9 cellular contexts compared by ENCODE assay signal in genomic region chr14:85530626-85531025, GRCh38.
DNase-seq lines count a peak whose midpoint lies in the region; TF ChIP-seq lines count a peak whose summit lies in the region.
"Had no signal": no experiment of that assay in that cellular context is flagged by ENCODE, and none has a peak within 500 bp of the region (broad histone marks: within the 10 kb centered on the region; RNA-seq: fewer than 3 reads in every experiment).

No MANE protein-coding gene starts in this region.

- H3K4me1 ChIP-seq in HEK293 (ENCODE audit: control insufficient read depth, insufficient read depth, low read length): peaks cover 13% of the 10 kb centered on the region
- H3K4me1 ChIP-seq in iPS-20b (ENCODE audit: insufficient read depth, low read length): peaks cover 20% of the 10 kb centered on the region; the same call in 1 of the 2 replicates

- H3K4me3 ChIP-seq in HEK293 (ENCODE audit: low read depth, low read length): peak overlapping the region; percentile 94
- peak overlapping the region; percentile 77 for H3K4me3 ChIP-seq in brain microvascular endothelial cell (ENCODE audit: low read depth, low read length)
- H3K4me3 ChIP-seq in iPS-20b (ENCODE audit: low read length): peak overlapping the region; percentile 86
- peak overlapping the region; percentile 89 for H3K4me3 ChIP-seq in skeletal muscle cell (ENCODE audit: low read depth, low read length)

- no peaks in the 10 kb centered on the region for H3K36me3 ChIP-seq in HEK293 (ENCODE audit: control insufficient read depth in 2 of 2, insufficient read depth in 1 of 2, low read length in 2 of 2)
- H3K36me3 ChIP-seq in brain microvascular endothelial cell (replicated peaks): no peaks in the 10 kb centered on the region
- no peaks in the 10 kb centered on the region for H3K36me3 ChIP-seq in iPS-20b (ENCODE audit: insufficient read depth, low read depth, low read length)

- H3K27me3 ChIP-seq in brain microvascular endothelial cell (replicated peaks): no peaks in the 10 kb centered on the region
- H3K27me3 ChIP-seq in iPS-20b (ENCODE audit: insufficient read depth, low read length): peaks cover 74% of the 10 kb centered on the region

- no peak overlapping the region; the same call in 1 of the 2 replicates for H3K9ac ChIP-seq in iPS-20b (ENCODE audit: low read depth, low read length)

- H3K27ac ChIP-seq in HEK293 (ENCODE audit: extremely low read depth, low read depth, low read length) (peak overlapping the region; percentile 95; the same call in 1 of the 2 replicates), brain microvascular endothelial cell (peak overlapping the region; percentile 54), iPS-20b (ENCODE audit: low read length) (no peak overlapping the region)

- H3K9me3 ChIP-seq in HEK293 (ENCODE audit: control insufficient read depth, insufficient read depth, low read depth, low read length) (no peaks in the 10 kb centered on the region), iPS-20b (ENCODE audit: insufficient read depth, low read depth, low read length) (no peaks in the 10 kb centered on the region)

- TF ChIP-seq CTCF in HEK293 (tag by site-specific recombination; IDR thresholded peaks at IDR 0.05) (no peak), brain microvascular endothelial cell (IDR thresholded peaks at IDR 0.05; ENCODE audit: low read depth, low read length, missing control alignments) (no peak)

- POLR2A ChIA-PET in HEK293 (lab: Yijun Ruan, JAX): no interaction called here

- CTCF ChIA-PET in HEK293 (lab: Yijun Ruan, JAX): interaction anchor here (1.8 kb wide), 1 partner anchor 335 kb away, joined by 4 read pairs; no protein-coding TSS in a partner anchor

- in situ Hi-C loops in brain microvascular endothelial cell (cut with HindIII; ENCODE audit: low pct_ligation_motif_present, low sequenced_read_pairs): no loop called here

- DNase-seq in brain microvascular endothelial cell (no peak), skeletal muscle cell (ENCODE audit: low read depth) (no peak), NCI-H2171 treated with DMSO at 0.1 percent for 48 hours (lab: John Stamatoyannopoulos, UW) (no peak), OCI-M2 (lab: John Stamatoyannopoulos, UW; ENCODE audit: unreplicated experiment) (no peak), NOMO-1 treated with dmso at 0.1 percent for 144 hours (lab: John Stamatoyannopoulos, UW; ENCODE audit: unreplicated experiment) (no peak)
- no peak for DNase-seq in activated effector memory CD4-positive, alpha-beta T cell treated with Interleukin-2 at 50 U/mL for 16 hours
- DNase-seq: NCI-H2107 had no signal

TF ChIP-seq in HEK293, 187 proteins besides CTCF, POLR2A, EP300 and RAD21:
- no peak for TF ChIP-seq ZNF792 (tag by site-specific recombination; IDR thresholded peaks at IDR 0.05)
- TF ChIP-seq ZFP3 (tag by site-specific recombination; IDR thresholded peaks at IDR 0.05; ENCODE audit: low read depth): no peak
